In genomic region chr16:89687092-89687940, GRCh38 we compare ENCODE assay signal across 8 cellular contexts. TPM values are rescaled to one million over a fixed set of nuclear protein-coding genes. Genes with fewer than 3 reads are reported as not detected.
DNase-seq lines count a peak whose midpoint lies in the region; ATAC-seq and TF ChIP-seq lines count a peak whose summit lies in the region.

No MANE protein-coding gene starts in this region.

- no peaks in the 10 kb centered on the region for H3K27me3 Mint-ChIP-seq in T-helper 1 cell treated with Interleukin-12 subunit alpha and Interleukin-12 subunit beta and Interleukin-4 antibody, amounts not matched to agents 30 μg/mL and 1 μg/mL, for 36 hours (ENCODE audit: low read depth)

- peak overlapping the region; percentile 69 for H3K27ac ChIP-seq in IMR-90 (ENCODE audit: insufficient read depth, low read length)
- no peak overlapping the region for H3K27ac ChIP-seq in iPS DF 6.9 (ENCODE audit: low read length)
- peak overlapping the region; percentile 68 for H3K27ac ChIP-seq in skeletal muscle tissue (ENCODE audit: low read depth, low read length)

- H3K4me1 ChIP-seq in IMR-90 (ENCODE audit: control insufficient read depth, insufficient read depth, low read length) (peaks cover 3% of the 10 kb centered on the region), adipocyte (ENCODE audit: control insufficient read depth, insufficient read depth, low read length) (peaks cover 9% of the 10 kb centered on the region), iPS DF 6.9 (ENCODE audit: control insufficient read depth, insufficient read depth, low read length) (peaks cover 7% of the 10 kb centered on the region), skeletal muscle tissue (ENCODE audit: control insufficient read depth in 3 of 3, insufficient read depth in 3 of 3, low read length in 3 of 3) (peaks cover 9 to 14% (median 14%) of the 10 kb centered on the region in 3 donors)

- H3K27ac Mint-ChIP-seq in T-helper 1 cell treated with Interleukin-12 subunit alpha and Interleukin-12 subunit beta and Interleukin-4 antibody, amounts not matched to agents 30 μg/mL and 1 μg/mL, for 36 hours, result peak overlapping the region; percentile 63

- peaks cover 5% of the 10 kb centered on the region for H3K9me3 Mint-ChIP-seq in T-helper 1 cell treated with Interleukin-12 subunit alpha and Interleukin-12 subunit beta and Interleukin-4 antibody, amounts not matched to agents 30 μg/mL and 1 μg/mL, for 36 hours

- POLR2A ChIA-PET in IMR-90 (lab: Charles Lee; ENCODE audit: unreplicated experiment), result interaction anchor here (0.5 to 0.6 kb wide), 2 partner anchors 191 to 238 kb away, joined by 4 to 11 read pairs; no protein-coding TSS in a partner anchor

- dilution Hi-C loops in IMR-90 (cut with HindIII; ENCODE audit: low sequenced_read_pairs, unreplicated experiment), result no loop called here

- no peak overlapping the region; the same call in 2 of the 3 replicates for H2BK15ac ChIP-seq in IMR-90 (ENCODE audit: low read depth, low read length)

- peak; percentile 11; the same call in 1 of the 2 replicates for TF ChIP-seq POLR2A in IMR-90 (IDR thresholded peaks at IDR 0.05; ENCODE audit: low read depth, low read length)

- peak overlapping the region; percentile 4; the same call in 1 of the 2 replicates for H4K5ac ChIP-seq in IMR-90 (ENCODE audit: low read depth, low read length)

- H3K23ac ChIP-seq in IMR-90 (ENCODE audit: low read depth, low read length), result peak overlapping the region; percentile 38; the same call in 1 of the 2 replicates

- in situ Hi-C loops in IMR-90 (cut with MboI; ENCODE audit: low sequenced_read_pairs), result no loop called here

- H3K79me1 ChIP-seq in IMR-90 (ENCODE audit: low read depth in 1 of 2, low read length in 2 of 2), result peaks cover 28 to 36% of the 10 kb centered on the region in 2 experiments

- no TSS peak for BruUV-seq in IMR-90 (replicated peaks; lab: Mats Ljungman, UMichigan)

- peak overlapping the region; percentile 32; the same call in 1 of the 2 replicates for H3K56ac ChIP-seq in IMR-90 (ENCODE audit: extremely low read depth, insufficient read depth, low read length)

- no peak overlapping the region for H3K18ac ChIP-seq in IMR-90 (ENCODE audit: low read depth, low read length)

- peak overlapping the region; percentile 100 for H2AFZ ChIP-seq in IMR-90 (replicated peaks; ENCODE audit: low read length, poor library complexity)

- H3K4me3 ChIP-seq in IMR-90 (ENCODE audit: insufficient read depth, low read depth, low read length), result peak overlapping the region; percentile 78
- peak overlapping the region; percentile 95 for H3K4me3 ChIP-seq in adipocyte (ENCODE audit: low read length)
- peak overlapping the region; percentile 85 for H3K4me3 ChIP-seq in iPS DF 6.9 (ENCODE audit: low read length)
- peak overlapping the region; percentile 85 to 93 (median 92) for H3K4me3 ChIP-seq in skeletal muscle tissue (ENCODE audit: low read length in 3 of 3)

- no peak for TF ChIP-seq RAD21 in IMR-90 (IDR thresholded peaks at IDR 0.05; ENCODE audit: low read length)

- 0 out of 2 replicates have a peak overlapping the region, but pooled peaks have one; percentile 34 for H2BK20ac ChIP-seq in IMR-90 (ENCODE audit: low read depth, low read length)

- H3K36me3 ChIP-seq in IMR-90 (ENCODE audit: control insufficient read depth, insufficient read depth, low read length), result peaks cover 22% of the 10 kb centered on the region
- H3K36me3 ChIP-seq in adipocyte (ENCODE audit: control insufficient read depth, insufficient read depth, low read length, severe bottlenecking), result peaks cover 16% of the 10 kb centered on the region
- H3K36me3 ChIP-seq in iPS DF 6.9 (ENCODE audit: control insufficient read depth, insufficient read depth, low read length), result peaks cover 18% of the 10 kb centered on the region
- H3K36me3 ChIP-seq in skeletal muscle tissue (ENCODE audit: control insufficient read depth in 3 of 3, insufficient read depth in 3 of 3, low read length in 3 of 3), result peaks cover 13 to 19% (median 18%) of the 10 kb centered on the region in 3 donors

- peaks cover 3% of the 10 kb centered on the region; the same call in 1 of the 2 replicates for H3K9me3 ChIP-seq in IMR-90 (ENCODE audit: control insufficient read depth, insufficient read depth, low read length)
- no peaks in the 10 kb centered on the region for H3K9me3 ChIP-seq in adipocyte (ENCODE audit: control insufficient read depth, low read length)
- no peaks in the 10 kb centered on the region; the same call in 1 of the 2 replicates for H3K9me3 ChIP-seq in iPS DF 6.9 (ENCODE audit: control insufficient read depth, insufficient read depth, low read length)
- no peaks in the 10 kb centered on the region for H3K9me3 ChIP-seq in skeletal muscle tissue (ENCODE audit: control insufficient read depth in 3 of 3, low read length in 3 of 3)

- TF ChIP-seq CTCF in IMR-90 (conservative IDR thresholded peaks at IDR 0.05; ENCODE audit: low read depth, low read length), result no peak

- H2AK5ac ChIP-seq in IMR-90 (ENCODE audit: low read depth, low read length), result peak overlapping the region; percentile 81; the same call in 1 of the 2 replicates

- peak; percentile 22 for ATAC-seq in GM21717 (IDR thresholded peaks at IDR 0.05; ENCODE audit: unreplicated experiment)
- peak; percentile 38 for ATAC-seq in IMR-90 (ENCODE audit: low read depth)

- intact Hi-C loops in IMR-90 (cut with micrococcal nuclease), result no loop called here

- 15% methylated on average over 18 of the region's 42 CpGs; no CpG with 5 or more reads in 1 of the 2 experiments for WGBS in IMR-90 (ENCODE audit: extremely low coverage in 2 of 2, insufficient read length in 1 of 2), 2 experiments
- WGBS in iPS DF 6.9 (ENCODE audit: insufficient coverage, insufficient read length), result no CpG with 5 or more reads among the region's 42 CpGs

- H2BK5ac ChIP-seq in IMR-90 (ENCODE audit: low read depth, low read length, poor library complexity, severe bottlenecking), result peak overlapping the region; percentile 61

- peak overlapping the region; percentile 48 for H3K4ac ChIP-seq in IMR-90 (ENCODE audit: low read depth, low read length)

- H4K20me1 ChIP-seq in IMR-90 (ENCODE audit: insufficient read depth, low read length), result no peaks in the 10 kb centered on the region; the same call in 1 of the 2 replicates

- H3K27me3 ChIP-seq in IMR-90 (ENCODE audit: control insufficient read depth, insufficient read depth, low read length), result no peaks in the 10 kb centered on the region
- H3K27me3 ChIP-seq in adipocyte (replicated peaks; ENCODE audit: control insufficient read depth, insufficient read depth, low read length), result no peaks in the 10 kb centered on the region
- no peaks in the 10 kb centered on the region for H3K27me3 ChIP-seq in iPS DF 6.9 (ENCODE audit: control insufficient read depth, insufficient read depth, low read length)
- H3K27me3 ChIP-seq in skeletal muscle tissue (ENCODE audit: control insufficient read depth in 3 of 3, insufficient read depth in 3 of 3, low read length in 3 of 3), result no peaks in the 10 kb centered on the region

- H3K4me3 Mint-ChIP-seq in T-helper 1 cell treated with Interleukin-12 subunit alpha and Interleukin-12 subunit beta and Interleukin-4 antibody, amounts not matched to agents 30 μg/mL and 1 μg/mL, for 36 hours, result peak overlapping the region; percentile 81

- DNase-seq in T-helper 1 cell (no peak), IMR-90 (peak; percentile 52), adipocyte (ENCODE audit: low read depth) (peak; percentile 45), iPS DF 6.9 (ENCODE audit: low read depth, low spot score) (no peak), NCI-H128 (lab: John Stamatoyannopoulos, UW; ENCODE audit: unreplicated experiment) (no peak)

- H4K91ac ChIP-seq in IMR-90 (ENCODE audit: insufficient read depth, low read depth, low read length), result peak overlapping the region; percentile 69

- no peak overlapping the region; the same call in 1 of the 2 replicates for H2BK120ac ChIP-seq in IMR-90 (ENCODE audit: low read depth, low read length)

- peak overlapping the region; percentile 68 to 83 for H4K8ac ChIP-seq in IMR-90 (ENCODE audit: low read depth in 2 of 2, low read length in 2 of 2)

- H3K9me1 ChIP-seq in IMR-90 (ENCODE audit: insufficient read depth, low read length), result peaks cover 6% of the 10 kb centered on the region; the same call in 1 of the 2 replicates

- H3K36me3 Mint-ChIP-seq in T-helper 1 cell treated with Interleukin-12 subunit alpha and Interleukin-12 subunit beta and Interleukin-4 antibody, amounts not matched to agents 30 μg/mL and 1 μg/mL, for 36 hours (ENCODE audit: low read depth), result peaks cover 12% of the 10 kb centered on the region

- peaks cover 10% of the 10 kb centered on the region for H3K4me1 Mint-ChIP-seq in T-helper 1 cell treated with Interleukin-12 subunit alpha and Interleukin-12 subunit beta and Interleukin-4 antibody, amounts not matched to agents 30 μg/mL and 1 μg/mL, for 36 hours (ENCODE audit: low read depth)

- CTCF ChIA-PET in IMR-90 (lab: Yijun Ruan, JAX), result interaction anchor here (0.6 to 1.5 kb wide), 2 partner anchors 12 to 16 kb away, joined by 3 read pairs; no protein-coding TSS in a partner anchor

- H3K9ac ChIP-seq in IMR-90 (ENCODE audit: low read depth, low read length), result peak overlapping the region; percentile 74
- peak overlapping the region; percentile 95 for H3K9ac ChIP-seq in adipocyte (ENCODE audit: low read length)
- H3K9ac ChIP-seq in skeletal muscle tissue (ENCODE audit: low read depth in 1 of 3, low read length in 3 of 3), result peak overlapping the region; percentile 82 to 84 (median 83)

- peak overlapping the region; percentile 94 for H3K4me2 ChIP-seq in IMR-90 (ENCODE audit: low read depth, low read length)

- peak overlapping the region; percentile 99 for H2AK9ac ChIP-seq in IMR-90 (replicated peaks; ENCODE audit: low read depth, low read length, poor library complexity)

- H3K14ac ChIP-seq in IMR-90 (replicated peaks; ENCODE audit: low read depth, low read length), result peak overlapping the region; percentile 54

RNA-seq across cellular contexts. Expression of gene CDK10, which starts 0.8 kb away (rescaled TPM):
- 18.6 and 19.5 TPM in 2 replicates for total RNA-seq in IMR-90 (2012; rRNA removed)
- 61.8 and 65.3 TPM in 2 replicates for polyA plus RNA-seq in IMR-90 (2012; rRNA removed)
- polyA plus RNA-seq in IMR-90 (2012; cell fraction: cytosol; rRNA removed), result 36.5 and 41.9 TPM in 2 replicates
- 292 and 559 TPM in 2 replicates for polyA plus RNA-seq in IMR-90 (2012; cell fraction: nucleus; rRNA removed; ENCODE audit: low replicate concordance)
- 17.7 TPM for total RNA-seq in skeletal muscle tissue

RNA-seq across cellular contexts. Expression of gene SPATA2L, which starts 14.2 kb away (rescaled TPM):
- total RNA-seq in IMR-90 (2012; rRNA removed) (4.8 and 5.0 TPM in 2 replicates), skeletal muscle tissue (6.8 TPM)
- 6.9 and 8.8 TPM in 2 replicates for polyA plus RNA-seq in IMR-90 (2012; rRNA removed)
- 11.7 and 14.7 TPM in 2 replicates for polyA plus RNA-seq in IMR-90 (2012; cell fraction: cytosol; rRNA removed)
- polyA plus RNA-seq in IMR-90 (2012; cell fraction: nucleus; rRNA removed; ENCODE audit: low replicate concordance), result 5.4 and 20.5 TPM in 2 replicates

RNA-seq across cellular contexts. Expression of gene SPATA33, which starts 29.7 kb away (rescaled TPM):
- total RNA-seq in IMR-90 (2012; rRNA removed) (0.90 and 1.1 TPM in 2 replicates), skeletal muscle tissue (2.1 TPM)
- polyA plus RNA-seq in IMR-90 (2012; rRNA removed), result 3.2 and 3.4 TPM in 2 replicates
- 1.8 and 2.4 TPM in 2 replicates for polyA plus RNA-seq in IMR-90 (2012; cell fraction: cytosol; rRNA removed)
- 7.6 and 17.1 TPM in 2 replicates for polyA plus RNA-seq in IMR-90 (2012; cell fraction: nucleus; rRNA removed; ENCODE audit: low replicate concordance)

RNA-seq across cellular contexts. Expression of gene CHMP1A, which starts 29.8 kb away (rescaled TPM):
- 99.8 and 113 TPM in 2 replicates for total RNA-seq in IMR-90 (2012; rRNA removed)
- 97.3 and 112 TPM in 2 replicates for polyA plus RNA-seq in IMR-90 (2012; rRNA removed)
- 84.9 and 127 TPM in 2 replicates for polyA plus RNA-seq in IMR-90 (2012; cell fraction: cytosol; rRNA removed)
- polyA plus RNA-seq in IMR-90 (2012; cell fraction: nucleus; rRNA removed; ENCODE audit: low replicate concordance), result 115 and 242 TPM in 2 replicates
- total RNA-seq in skeletal muscle tissue, result 40.2 TPM

RNA-seq across cellular contexts. Expression of gene VPS9D1, which starts 33.4 kb away (rescaled TPM):
- total RNA-seq in IMR-90 (2012; rRNA removed), result 1.8 and 1.9 TPM in 2 replicates
- polyA plus RNA-seq in IMR-90 (2012; rRNA removed), result 20.3 and 27.0 TPM in 2 replicates
- polyA plus RNA-seq in IMR-90 (2012; cell fraction: cytosol; rRNA removed), result 11.0 and 11.5 TPM in 2 replicates
- polyA plus RNA-seq in IMR-90 (2012; cell fraction: nucleus; rRNA removed; ENCODE audit: low replicate concordance), result 98.5 and 189 TPM in 2 replicates
- 3.1 TPM for total RNA-seq in skeletal muscle tissue

Comparison
In these comparisons a context has a peak if more than half of its experiments do, and no peak if none do; other contexts are left out.
1. DNase-seq: peak in IMR-90 (single experiment) and adipocyte (single experiment); none in T-helper 1 cell (0 of 5), iPS DF 6.9 (single experiment) and NCI-H128 (single experiment).
2. Peak in every context shown above with its lines, with median percentiles within 50 percentile points of each other: H3K4me3 ChIP-seq and H3K9ac ChIP-seq.